Comparison of ENCODE assay signal across 13 cellular contexts in genomic region chr1:234718509-234719453, GRCh38.
DNase-seq lines count a peak whose midpoint lies in the region; ATAC-seq and TF ChIP-seq lines count a peak whose summit lies in the region.
"Had no signal": no experiment of that assay in that cellular context is flagged by ENCODE, and none has a peak within 500 bp of the region (broad histone marks: within the 10 kb centered on the region; RNA-seq: fewer than 3 reads in every experiment).

No MANE protein-coding gene starts in this region.

- H3K27me3 ChIP-seq in right atrium auricular region (no peaks in the 10 kb centered on the region), layer of hippocampus (ENCODE audit: control insufficient read depth, insufficient read depth, low read length) (no peaks in the 10 kb centered on the region), psoas muscle (ENCODE audit: insufficient read depth in 3 of 3, low read length in 2 of 3) (no peaks in the 10 kb centered on the region)

- H3K9me3 ChIP-seq in right atrium auricular region (no peaks in the 10 kb centered on the region), psoas muscle (no peaks in the 10 kb centered on the region)

- ATAC-seq in left cardiac atrium (no peak), psoas muscle (peak in 1 of 4 donors; percentile 9), HG03378 (IDR thresholded peaks at IDR 0.05; ENCODE audit: unreplicated experiment) (no peak), HG03442 (IDR thresholded peaks at IDR 0.05; ENCODE audit: unreplicated experiment) (no peak), GM21825 (IDR thresholded peaks at IDR 0.05; ENCODE audit: unreplicated experiment) (no peak)
- ATAC-seq: activated T-cell treated with anti-CD3 and anti-CD28 coated beads, Interleukin-2, amount 50 U/mL, for 4 hours had no signal

- DNase-seq in right atrium auricular region (ENCODE audit: low spot score) (no peak), left cardiac atrium (no peak), psoas muscle (no peak), hypothalamus (lab: John Stamatoyannopoulos, UW) (no peak)
- DNase-seq: activated CD4-positive, CD25-positive, alpha-beta regulatory T cell treated with anti-CD3 and anti-CD28 coated beads, Interleukin-2, amount 50 U/mL, for 72 hours; activated T-cell treated with anti-CD3 and anti-CD28 coated beads, Interleukin-2, amount 50 U/mL, for 4 hours; mesenchymal stem cell; NCI-H2171 had no signal

- no peaks in the 10 kb centered on the region for H3K36me3 ChIP-seq in right atrium auricular region
- H3K36me3 ChIP-seq in psoas muscle (ENCODE audit: insufficient read depth in 1 of 2, low read depth in 1 of 2): no peaks in the 10 kb centered on the region

- H3K4me1 ChIP-seq in right atrium auricular region (peaks cover 0 to 86% of the 10 kb centered on the region in 2 donors), psoas muscle (peaks cover 75% of the 10 kb centered on the region)

- no peak for TF ChIP-seq CTCF in right atrium auricular region (IDR thresholded peaks at IDR 0.05)
- no peak for TF ChIP-seq CTCF in psoas muscle (IDR thresholded peaks at IDR 0.05)

- WGBS in psoas muscle, 3 donors: 40 to 47% (median 40%) methylated on average over 10 of the region's 10 CpGs

- intact Hi-C loops in left cardiac atrium (cut with DNase I) (no loop called here), psoas muscle (cut with DNase I) (no loop called here)

- H3K4me3 ChIP-seq in right atrium auricular region: no peak overlapping the region
- no peak overlapping the region for H3K4me3 ChIP-seq in psoas muscle

- H3K27ac ChIP-seq in right atrium auricular region (peak overlapping the region; percentile 92 to 100), layer of hippocampus (ENCODE audit: low read depth, low read length) (peak overlapping the region; percentile 16), psoas muscle (peak overlapping the region; percentile 94)
- H3K27ac ChIP-seq: epithelial cell of prostate had no signal

Comparison
In these comparisons a context has a peak if more than half of its experiments do, and no peak if none do; other contexts are left out.
1. H3K27ac ChIP-seq: peak in every context shown above with its lines; median percentile 96 in right atrium auricular region; 94 in psoas muscle; 16 in layer of hippocampus.